Comparison of ENCODE assay signal across 1 cellular context in genomic region chr17:47502122-47502731, GRCh38.
A peak's percentile ranks its signal among the peaks of the same experiment; 100 is the strongest.
TF ChIP-seq lines count a peak whose summit lies in the region.

No MANE protein-coding gene starts in this region.

TF ChIP-seq in HepG2, 621 proteins besides CTCF, POLR2A, EP300 and RAD21 (continued from another document):
- peak; percentile 28; the same call in 1 of the 2 replicates for TF ChIP-seq TGIF2 (CRISPR knock-in tag; IDR thresholded peaks at IDR 0.05)
- TF ChIP-seq ELF3 (CRISPR knock-in tag; IDR thresholded peaks at IDR 0.05), result peak; percentile 37; the same call in 1 of the 2 replicates
- peak; percentile 49 for TF ChIP-seq RARA (CRISPR knock-in tag; IDR thresholded peaks at IDR 0.05)
- TF ChIP-seq RXRA (CRISPR knock-in tag; IDR thresholded peaks at IDR 0.05), result peak; percentile 14; the same call in 1 of the 2 replicates
- TF ChIP-seq RXRB (CRISPR knock-in tag; IDR thresholded peaks at IDR 0.05; ENCODE audit: borderline replicate concordance), result peak; percentile 11; the same call in 1 of the 2 replicates
- peak; percentile 66; the same call in 1 of the 2 replicates for TF ChIP-seq PRDM10 (CRISPR knock-in tag; IDR thresholded peaks at IDR 0.05; ENCODE audit: low read depth)
- TF ChIP-seq TFAP4 (IDR thresholded peaks at IDR 0.05; ENCODE audit: borderline replicate concordance, low read depth), result 0 out of 2 replicates have a peak, but pooled peaks have one; percentile 35
- TF ChIP-seq FOSL2 (CRISPR knock-in tag; IDR thresholded peaks at IDR 0.05), result peak; percentile 29; the same call in 1 of the 2 replicates
- TF ChIP-seq ZGPAT (CRISPR knock-in tag; IDR thresholded peaks at IDR 0.05), result peak; percentile 36; the same call in 1 of the 2 replicates
- TF ChIP-seq SAP130 (CRISPR knock-in tag; IDR thresholded peaks at IDR 0.05; ENCODE audit: low read depth), result peak; percentile 56; the same call in 1 of the 2 replicates
